In the genomic region with DNA sequence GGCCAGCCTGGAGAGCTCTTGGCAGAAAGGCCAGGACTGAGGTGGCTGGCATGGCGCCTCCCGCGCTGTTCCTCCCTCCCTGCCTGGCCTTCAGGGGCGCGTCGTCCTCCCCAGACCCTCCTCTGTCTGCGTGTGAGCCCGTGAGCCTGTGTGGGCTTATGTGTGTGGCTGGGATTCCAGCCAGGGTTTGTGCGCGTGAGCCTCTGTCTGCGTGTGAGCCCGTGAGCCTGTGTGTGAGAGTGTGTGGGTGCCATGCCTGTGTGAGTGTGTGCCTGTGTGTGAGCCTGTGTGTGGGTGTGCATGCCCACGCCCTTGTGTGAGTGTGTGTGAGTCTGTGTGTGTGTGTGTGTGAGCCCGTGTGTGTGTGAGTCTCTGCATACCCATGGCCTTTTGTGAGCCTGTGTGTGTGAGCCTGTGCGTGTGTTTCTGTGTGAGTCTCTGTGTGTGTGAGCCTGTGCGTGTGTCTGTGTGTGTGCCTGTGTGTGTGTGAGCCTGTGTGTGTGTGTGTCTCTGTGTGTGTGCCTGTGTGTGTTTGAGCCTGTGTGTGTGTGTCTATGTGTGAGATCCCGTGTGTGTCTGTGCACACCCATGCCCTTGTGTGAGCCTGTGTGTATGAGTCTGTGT, we compare ENCODE assay signal across 13 cellular contexts. TPM values are rescaled to one million over a fixed set of nuclear protein-coding genes. Genes with fewer than 3 reads are reported as not detected.
A peak's percentile ranks its signal among the peaks of the same experiment; 100 is the strongest.
DNase-seq lines count a peak whose midpoint lies in the region; ATAC-seq and TF ChIP-seq lines count a peak whose summit lies in the region.
"Had no signal": no experiment of that assay in that cellular context is flagged by ENCODE, and none has a peak within 500 bp of the region (broad histone marks: within the 10 kb centered on the region; RNA-seq: fewer than 3 reads in every experiment).

No MANE protein-coding gene starts in this region.

- no peaks in the 10 kb centered on the region for H3K27me3 ChIP-seq in esophagus squamous epithelium
- no peaks in the 10 kb centered on the region for H3K27me3 ChIP-seq in mucosa of rectum (ENCODE audit: control insufficient read depth in 2 of 2, insufficient read depth in 2 of 2, low read length in 2 of 2)
- no peaks in the 10 kb centered on the region for H3K27me3 ChIP-seq in vagina
- H3K27me3 ChIP-seq: sigmoid colon had no signal

- H3K27ac ChIP-seq in esophagus squamous epithelium, result peak overlapping the region; percentile 7 to 84 (median 38)
- peak overlapping the region in 1 of 2 donors; percentile 33 for H3K27ac ChIP-seq in mucosa of rectum (ENCODE audit: low read depth in 2 of 2, low read length in 2 of 2)
- H3K27ac ChIP-seq in vagina, result peak overlapping the region; percentile 73

- TF ChIP-seq POLR2A in esophagus squamous epithelium (IDR thresholded peaks at IDR 0.05) (no peak), vagina (IDR thresholded peaks at IDR 0.05) (no peak)

- no peaks in the 10 kb centered on the region for H3K9me3 ChIP-seq in esophagus squamous epithelium
- H3K9me3 ChIP-seq in mucosa of rectum (ENCODE audit: control insufficient read depth in 2 of 2, low read length in 2 of 2), result no peaks in the 10 kb centered on the region
- H3K9me3 ChIP-seq in vagina, result no peaks in the 10 kb centered on the region
- H3K9me3 ChIP-seq: sigmoid colon had no signal

- H3K4me1 ChIP-seq in esophagus squamous epithelium, result peaks cover 81 to 100% (median 91%) of the 10 kb centered on the region in 3 donors
- peaks cover 87 to 89% of the 10 kb centered on the region in 2 donors for H3K4me1 ChIP-seq in mucosa of rectum (ENCODE audit: control insufficient read depth in 2 of 2, insufficient read depth in 2 of 2, low read length in 2 of 2)
- peaks cover 100% of the 10 kb centered on the region for H3K4me1 ChIP-seq in vagina

- H3K4me3 ChIP-seq in esophagus squamous epithelium, result peak overlapping the region in 3 of 4 donors; percentile 2 to 31 (median 24)
- H3K4me3 ChIP-seq in mucosa of rectum (ENCODE audit: low read length in 2 of 2), result peak overlapping the region in 1 of 2 donors; percentile 29
- peak overlapping the region; percentile 1 to 32 for H3K4me3 ChIP-seq in vagina

- H3K9ac ChIP-seq in mucosa of rectum (ENCODE audit: low read depth in 1 of 2, low read length in 2 of 2), result peak overlapping the region; percentile 17 to 32

- intact Hi-C loops in esophagus squamous epithelium (cut with DNase I) (no loop called here), vagina (cut with DNase I) (no loop called here)

- DNase-seq in NCI-H2196 (lab: John Stamatoyannopoulos, UW; ENCODE audit: unreplicated experiment) (peak; percentile 25), NCI-H2196 treated with DMSO at 0.1 percent for 48 hours (lab: John Stamatoyannopoulos, UW; ENCODE audit: unreplicated experiment) (no peak), esophagus squamous epithelium (lab: John Stamatoyannopoulos, UW) (no peak), vagina (ENCODE audit: extremely low spot score in 2 of 2) (no peak)
- DNase-seq in activated effector memory CD4-positive, alpha-beta T cell treated with Interleukin-2 at 50 U/mL for 16 hours, result no peak
- no peak for DNase-seq in activated CD4-positive, alpha-beta T cell treated with anti-CD3 and anti-CD28 coated beads for 4 hours
- DNase-seq: activated T-cell treated with anti-CD3 and anti-CD28 coated beads, Interleukin-2, amount 50 U/mL, for 72 hours; DND-41; NCI-H2081 treated with DMSO at 0.1 percent for 48 hours; PC-3; sigmoid colon had no signal

- H3K36me3 ChIP-seq in esophagus squamous epithelium, result peaks cover 0 to 17% (median 0%) of the 10 kb centered on the region in 3 donors
- H3K36me3 ChIP-seq in mucosa of rectum (ENCODE audit: control insufficient read depth in 2 of 2, insufficient read depth in 2 of 2, low read length in 2 of 2), result no peaks in the 10 kb centered on the region
- H3K36me3 ChIP-seq in vagina, result no peaks in the 10 kb centered on the region
- H3K36me3 ChIP-seq: sigmoid colon had no signal

- 92% methylated on average over 2 of the region's 17 CpGs; no CpG with 5 or more reads in 1 of the 2 donors for WGBS in esophagus squamous epithelium, 2 donors

- no peak for ATAC-seq in HG03469 (IDR thresholded peaks at IDR 0.05; ENCODE audit: unreplicated experiment)
- ATAC-seq: activated T-cell treated with anti-CD3 and anti-CD28 coated beads, Interleukin-2, amount 50 U/mL, for 72 hours; PC-3 had no signal

- TF ChIP-seq CTCF in esophagus squamous epithelium (IDR thresholded peaks at IDR 0.05) (no peak), vagina (IDR thresholded peaks at IDR 0.05) (no peak)

RNA-seq across cellular contexts. Expression of gene RXRA, which starts 13.0 kb away (rescaled TPM):
- total RNA-seq in esophagus squamous epithelium, result 10 to 100 TPM; 41.8 to 83.1 (median 50.4) TPM
- total RNA-seq in vagina, result 49.4 TPM
